ENCODE assay signal across 1 cellular context in the genomic region with DNA sequence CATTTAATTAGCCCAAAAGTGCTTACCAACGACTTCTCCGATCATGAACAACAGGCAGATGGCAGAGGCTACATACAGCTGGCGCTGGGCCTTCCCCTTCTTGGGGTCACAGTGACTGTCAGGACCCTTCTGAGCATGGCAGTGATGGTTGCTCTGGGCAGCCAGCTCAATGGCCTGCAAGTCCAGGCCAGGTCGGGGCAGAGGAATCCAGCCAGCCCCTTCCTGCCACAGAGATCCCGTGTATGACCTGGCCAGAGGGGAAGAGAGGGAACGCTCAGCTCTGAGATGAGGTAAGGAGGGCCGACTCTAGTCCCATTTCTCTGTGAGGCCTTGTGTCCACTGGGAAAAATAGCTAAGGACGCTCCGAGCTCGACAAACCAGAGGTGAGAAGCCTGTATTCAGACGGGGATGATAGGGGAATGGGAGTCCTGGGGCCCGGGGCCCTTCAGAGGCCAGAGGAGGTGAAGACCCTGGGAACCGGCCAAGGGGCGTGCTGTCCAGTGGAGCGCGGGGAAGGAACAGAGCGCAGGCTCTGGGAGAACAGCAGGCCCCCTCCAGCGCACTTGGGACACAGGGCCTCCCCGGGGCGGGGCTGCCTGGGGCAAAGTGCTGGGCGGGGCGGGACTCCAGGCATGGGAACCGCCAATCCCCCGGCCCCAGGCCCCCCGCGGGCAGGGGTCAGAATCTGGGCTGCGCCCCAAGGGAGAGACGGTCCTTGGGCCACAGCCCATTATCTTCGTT.
TF ChIP-seq lines count a peak whose summit lies in the region.

No MANE protein-coding gene starts in this region.

TF ChIP-seq in K562, 482 proteins besides CTCF, POLR2A, EP300 and RAD21:
- TF ChIP-seq RB1 (IDR thresholded peaks at IDR 0.05; ENCODE audit: low read depth) (0 out of 2 replicates have a peak, but pooled peaks have one; percentile 4), NRF1 (conservative IDR thresholded peaks at IDR 0.05 in 1 of 2, IDR thresholded peaks at IDR 0.05 in 1 of 2) (0 out of 4 replicates have a peak, but pooled peaks of 1 of the 2 experiments have one; percentile 5), KLF16 (IDR thresholded peaks at IDR 0.05) (no peak), ZFX (CRISPR knock-in tag; IDR thresholded peaks at IDR 0.05) (peak; percentile 54; the same call in 1 of the 2 replicates), ZBTB7A (IDR thresholded peaks at IDR 0.05; ENCODE audit: borderline replicate concordance, control insufficient read depth, low read depth, low read length) (peak; percentile 40; the same call in 1 of the 2 replicates), IRF2 (CRISPR knock-in tag; IDR thresholded peaks at IDR 0.05) (no peak)
TF ChIP-seq in K562: peak in this region for 4.
